1 cellular context compared by ENCODE assay signal in the genomic region with DNA sequence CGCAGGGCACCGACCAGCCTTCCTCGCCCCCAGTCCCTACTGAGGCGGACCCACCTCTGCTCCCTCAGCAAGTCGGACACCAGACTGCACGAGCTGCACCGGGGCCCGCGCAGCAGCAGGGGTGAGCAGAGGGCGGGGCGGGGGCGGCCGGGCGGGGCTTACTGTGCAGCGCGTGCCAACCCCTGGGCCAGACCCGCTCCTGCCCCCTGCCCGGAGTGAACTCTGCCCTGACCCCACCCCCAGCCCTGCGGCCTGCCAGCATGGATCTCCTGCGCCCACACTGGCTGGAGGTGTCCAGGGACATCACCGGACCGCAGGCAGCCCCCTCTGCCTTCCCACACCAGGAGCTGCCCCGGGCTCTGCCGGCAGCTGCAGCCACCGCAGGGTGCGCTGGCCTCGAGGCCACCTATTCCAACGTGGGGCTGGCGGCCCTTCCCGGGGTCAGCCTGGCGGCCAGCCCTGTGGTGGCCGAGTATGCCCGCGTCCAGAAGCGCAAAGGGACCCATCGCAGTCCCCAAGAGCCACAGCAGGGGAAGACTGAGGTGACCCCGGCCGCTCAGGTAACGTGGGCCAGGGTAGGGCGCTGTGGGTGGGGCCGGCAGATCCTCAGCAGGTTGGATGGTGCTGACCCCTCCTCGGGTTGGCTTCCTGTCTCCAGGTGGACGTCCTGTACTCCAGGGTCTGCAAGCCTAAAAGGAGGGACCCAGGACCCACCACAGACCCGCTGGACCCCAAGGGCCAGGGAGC.
TF ChIP-seq lines count a peak whose summit lies in the region.

No MANE protein-coding gene starts in this region.

TF ChIP-seq in HepG2, 621 proteins besides CTCF, POLR2A, EP300 and RAD21 (continued from another document):
- TF ChIP-seq, protein P1, sequence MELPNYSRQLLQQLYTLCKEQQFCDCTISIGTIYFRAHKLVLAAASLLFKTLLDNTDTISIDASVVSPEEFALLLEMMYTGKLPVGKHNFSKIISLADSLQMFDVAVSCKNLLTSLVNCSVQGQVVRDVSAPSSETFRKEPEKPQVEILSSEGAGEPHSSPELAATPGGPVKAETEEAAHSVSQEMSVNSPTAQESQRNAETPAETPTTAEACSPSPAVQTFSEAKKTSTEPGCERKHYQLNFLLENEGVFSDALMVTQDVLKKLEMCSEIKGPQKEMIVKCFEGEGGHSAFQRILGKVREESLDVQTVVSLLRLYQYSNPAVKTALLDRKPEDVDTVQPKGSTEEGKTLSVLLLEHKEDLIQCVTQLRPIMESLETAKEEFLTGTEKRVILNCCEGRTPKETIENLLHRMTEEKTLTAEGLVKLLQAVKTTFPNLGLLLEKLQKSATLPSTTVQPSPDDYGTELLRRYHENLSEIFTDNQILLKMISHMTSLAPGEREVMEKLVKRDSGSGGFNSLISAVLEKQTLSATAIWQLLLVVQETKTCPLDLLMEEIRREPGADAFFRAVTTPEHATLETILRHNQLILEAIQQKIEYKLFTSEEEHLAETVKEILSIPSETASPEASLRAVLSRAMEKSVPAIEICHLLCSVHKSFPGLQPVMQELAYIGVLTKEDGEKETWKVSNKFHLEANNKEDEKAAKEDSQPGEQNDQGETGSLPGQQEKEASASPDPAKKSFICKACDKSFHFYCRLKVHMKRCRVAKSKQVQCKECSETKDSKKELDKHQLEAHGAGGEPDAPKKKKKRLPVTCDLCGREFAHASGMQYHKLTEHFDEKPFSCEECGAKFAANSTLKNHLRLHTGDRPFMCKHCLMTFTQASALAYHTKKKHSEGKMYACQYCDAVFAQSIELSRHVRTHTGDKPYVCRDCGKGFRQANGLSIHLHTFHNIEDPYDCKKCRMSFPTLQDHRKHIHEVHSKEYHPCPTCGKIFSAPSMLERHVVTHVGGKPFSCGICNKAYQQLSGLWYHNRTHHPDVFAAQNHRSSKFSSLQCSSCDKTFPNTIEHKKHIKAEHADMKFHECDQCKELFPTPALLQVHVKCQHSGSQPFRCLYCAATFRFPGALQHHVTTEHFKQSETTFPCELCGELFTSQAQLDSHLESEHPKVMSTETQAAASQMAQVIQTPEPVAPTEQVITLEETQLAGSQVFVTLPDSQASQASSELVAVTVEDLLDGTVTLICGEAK (IDR thresholded peaks at IDR 0.05): no peak
- TF ChIP-seq, protein P1 (CRISPR knock-in tag; IDR thresholded peaks at IDR 0.05): peak; percentile 92
- TF ChIP-seq HOXA7 (CRISPR knock-in tag; IDR thresholded peaks at IDR 0.05) (no peak), ZNF768 (CRISPR knock-in tag; IDR thresholded peaks at IDR 0.05) (peak; percentile 55; the same call in 1 of the 2 replicates), SKI (IDR thresholded peaks at IDR 0.05; ENCODE audit: partially characterized antibody) (peak; percentile 38), ZNF10 (CRISPR knock-in tag; IDR thresholded peaks at IDR 0.05; ENCODE audit: borderline replicate concordance, low read depth) (no peak; the same call in 1 of the 2 replicates), CENPT (CRISPR knock-in tag; IDR thresholded peaks at IDR 0.05; ENCODE audit: low read depth) (peak; percentile 73; the same call in 1 of the 2 replicates), SETDB1 (CRISPR knock-in tag; IDR thresholded peaks at IDR 0.05; ENCODE audit: borderline replicate concordance) (no peak), ZNF572 (CRISPR knock-in tag; IDR thresholded peaks at IDR 0.05) (no peak; the same call in none of the 2 replicates), ZFP1 (CRISPR knock-in tag; IDR thresholded peaks at IDR 0.05) (peak; percentile 67; the same call in 1 of the 2 replicates), CEBPG (CRISPR knock-in tag; IDR thresholded peaks at IDR 0.05) (peak; percentile 14; the same call in 1 of the 2 replicates), SRY (CRISPR knock-in tag; IDR thresholded peaks at IDR 0.05) (peak; percentile 36; the same call in 1 of the 2 replicates), ZNF605 (CRISPR knock-in tag; IDR thresholded peaks at IDR 0.05) (0 out of 2 replicates have a peak, but pooled peaks have one; percentile 11), POLR2AphosphoS2 (IDR thresholded peaks at IDR 0.05; ENCODE audit: low read depth, low read length) (no peak), SIN3B (IDR thresholded peaks at IDR 0.05; ENCODE audit: low read length) (no peak), TBL1XR1 (IDR thresholded peaks at IDR 0.05; ENCODE audit: borderline replicate concordance, low read length, partially characterized antibody) (no peak), EZH2 (conservative IDR thresholded peaks at IDR 0.05; ENCODE audit: low read depth, low read length) (no peak), ZNF781 (CRISPR knock-in tag; IDR thresholded peaks at IDR 0.05; ENCODE audit: borderline replicate concordance, not compliant biosample characterization) (peak; percentile 91), ZNF350 (CRISPR knock-in tag; IDR thresholded peaks at IDR 0.05; ENCODE audit: borderline replicate concordance, low read depth) (no peak; the same call in 1 of the 2 replicates), ZSCAN29 (CRISPR knock-in tag; conservative IDR thresholded peaks at IDR 0.05) (peak; percentile 87), ETV6 (CRISPR knock-in tag; conservative IDR thresholded peaks at IDR 0.05) (peak; percentile 76; the same call in 1 of the 2 replicates), ELF3 (CRISPR knock-in tag; IDR thresholded peaks at IDR 0.05) (peak; percentile 71), ZKSCAN5 (CRISPR knock-in tag; IDR thresholded peaks at IDR 0.05) (peak; percentile 35; the same call in 1 of the 2 replicates), ZNF766 (CRISPR knock-in tag; IDR thresholded peaks at IDR 0.05; ENCODE audit: borderline replicate concordance) (peak; percentile 62; the same call in 1 of the 2 replicates), ZNF354B (CRISPR knock-in tag; IDR thresholded peaks at IDR 0.05) (0 out of 2 replicates have a peak, but pooled peaks have one; percentile 93), ZNF550 (CRISPR knock-in tag; IDR thresholded peaks at IDR 0.05; ENCODE audit: borderline replicate concordance) (peak; percentile 97), MIER2 (CRISPR knock-in tag; IDR thresholded peaks at IDR 0.05) (no peak), PHF20 (CRISPR knock-in tag; IDR thresholded peaks at IDR 0.05) (peak; percentile 48; the same call in 1 of the 2 replicates), RFX1 (IDR thresholded peaks at IDR 0.05) (no peak), KMT2A (CRISPR knock-in tag; IDR thresholded peaks at IDR 0.05) (no peak; the same call in 1 of the 2 replicates)
- TF ChIP-seq, protein P2, sequence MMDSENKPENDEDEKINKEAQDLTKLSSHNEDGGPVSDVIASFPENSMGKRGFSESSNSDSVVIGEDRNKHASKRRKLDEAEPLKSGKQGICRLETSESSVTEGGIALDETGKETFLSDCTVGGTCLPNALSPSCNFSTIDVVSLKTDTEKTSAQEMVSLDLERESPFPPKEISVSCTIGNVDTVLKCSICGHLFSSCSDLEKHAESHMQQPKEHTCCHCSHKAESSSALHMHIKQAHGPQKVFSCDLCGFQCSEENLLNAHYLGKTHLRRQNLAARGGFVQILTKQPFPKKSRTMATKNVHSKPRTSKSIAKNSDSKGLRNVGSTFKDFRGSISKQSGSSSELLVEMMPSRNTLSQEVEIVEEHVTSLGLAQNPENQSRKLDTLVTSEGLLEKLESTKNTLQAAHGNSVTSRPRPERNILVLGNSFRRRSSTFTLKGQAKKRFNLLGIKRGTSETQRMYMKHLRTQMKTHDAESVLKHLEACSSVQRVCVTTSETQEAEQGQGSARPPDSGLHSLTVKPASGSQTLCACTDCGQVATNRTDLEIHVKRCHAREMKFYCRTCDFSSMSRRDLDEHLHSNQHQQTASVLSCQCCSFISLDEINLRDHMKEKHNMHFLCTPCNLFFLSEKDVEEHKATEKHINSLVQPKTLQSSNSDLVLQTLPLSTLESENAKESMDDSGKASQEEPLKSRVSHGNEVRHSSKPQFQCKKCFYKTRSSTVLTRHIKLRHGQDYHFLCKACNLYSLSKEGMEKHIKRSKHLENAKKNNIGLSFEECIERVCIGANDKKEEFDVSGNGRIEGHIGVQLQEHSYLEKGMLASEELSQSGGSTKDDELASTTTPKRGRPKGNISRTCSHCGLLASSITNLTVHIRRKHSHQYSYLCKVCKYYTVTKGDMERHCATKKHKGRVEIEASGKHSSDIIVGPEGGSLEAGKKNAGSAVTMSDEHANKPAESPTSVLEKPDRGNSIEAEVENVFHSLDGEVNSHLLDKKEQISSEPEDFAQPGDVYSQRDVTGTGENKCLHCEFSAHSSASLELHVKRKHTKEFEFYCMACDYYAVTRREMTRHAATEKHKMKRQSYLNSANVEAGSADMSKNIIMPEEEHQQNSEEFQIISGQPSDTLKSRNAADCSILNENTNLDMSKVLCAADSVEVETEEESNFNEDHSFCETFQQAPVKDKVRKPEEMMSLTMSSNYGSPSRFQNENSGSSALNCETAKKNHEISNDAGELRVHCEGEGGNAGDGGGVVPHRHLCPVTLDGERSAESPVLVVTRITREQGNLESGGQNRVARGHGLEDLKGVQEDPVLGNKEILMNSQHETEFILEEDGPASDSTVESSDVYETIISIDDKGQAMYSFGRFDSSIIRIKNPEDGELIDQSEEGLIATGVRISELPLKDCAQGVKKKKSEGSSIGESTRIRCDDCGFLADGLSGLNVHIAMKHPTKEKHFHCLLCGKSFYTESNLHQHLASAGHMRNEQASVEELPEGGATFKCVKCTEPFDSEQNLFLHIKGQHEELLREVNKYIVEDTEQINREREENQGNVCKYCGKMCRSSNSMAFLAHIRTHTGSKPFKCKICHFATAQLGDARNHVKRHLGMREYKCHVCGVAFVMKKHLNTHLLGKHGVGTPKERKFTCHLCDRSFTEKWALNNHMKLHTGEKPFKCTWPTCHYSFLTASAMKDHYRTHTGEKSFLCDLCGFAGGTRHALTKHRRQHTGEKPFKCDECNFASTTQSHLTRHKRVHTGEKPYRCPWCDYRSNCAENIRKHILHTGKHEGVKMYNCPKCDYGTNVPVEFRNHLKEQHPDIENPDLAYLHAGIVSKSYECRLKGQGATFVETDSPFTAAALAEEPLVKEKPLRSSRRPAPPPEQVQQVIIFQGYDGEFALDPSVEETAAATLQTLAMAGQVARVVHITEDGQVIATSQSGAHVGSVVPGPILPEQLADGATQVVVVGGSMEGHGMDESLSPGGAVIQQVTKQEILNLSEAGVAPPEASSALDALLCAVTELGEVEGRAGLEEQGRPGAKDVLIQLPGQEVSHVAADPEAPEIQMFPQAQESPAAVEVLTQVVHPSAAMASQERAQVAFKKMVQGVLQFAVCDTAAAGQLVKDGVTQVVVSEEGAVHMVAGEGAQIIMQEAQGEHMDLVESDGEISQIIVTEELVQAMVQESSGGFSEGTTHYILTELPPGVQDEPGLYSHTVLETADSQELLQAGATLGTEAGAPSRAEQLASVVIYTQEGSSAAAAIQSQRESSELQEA (CRISPR knock-in tag; IDR thresholded peaks at IDR 0.05; ENCODE audit: not compliant biosample characterization): peak; percentile 58
- TF ChIP-seq, protein P3, sequence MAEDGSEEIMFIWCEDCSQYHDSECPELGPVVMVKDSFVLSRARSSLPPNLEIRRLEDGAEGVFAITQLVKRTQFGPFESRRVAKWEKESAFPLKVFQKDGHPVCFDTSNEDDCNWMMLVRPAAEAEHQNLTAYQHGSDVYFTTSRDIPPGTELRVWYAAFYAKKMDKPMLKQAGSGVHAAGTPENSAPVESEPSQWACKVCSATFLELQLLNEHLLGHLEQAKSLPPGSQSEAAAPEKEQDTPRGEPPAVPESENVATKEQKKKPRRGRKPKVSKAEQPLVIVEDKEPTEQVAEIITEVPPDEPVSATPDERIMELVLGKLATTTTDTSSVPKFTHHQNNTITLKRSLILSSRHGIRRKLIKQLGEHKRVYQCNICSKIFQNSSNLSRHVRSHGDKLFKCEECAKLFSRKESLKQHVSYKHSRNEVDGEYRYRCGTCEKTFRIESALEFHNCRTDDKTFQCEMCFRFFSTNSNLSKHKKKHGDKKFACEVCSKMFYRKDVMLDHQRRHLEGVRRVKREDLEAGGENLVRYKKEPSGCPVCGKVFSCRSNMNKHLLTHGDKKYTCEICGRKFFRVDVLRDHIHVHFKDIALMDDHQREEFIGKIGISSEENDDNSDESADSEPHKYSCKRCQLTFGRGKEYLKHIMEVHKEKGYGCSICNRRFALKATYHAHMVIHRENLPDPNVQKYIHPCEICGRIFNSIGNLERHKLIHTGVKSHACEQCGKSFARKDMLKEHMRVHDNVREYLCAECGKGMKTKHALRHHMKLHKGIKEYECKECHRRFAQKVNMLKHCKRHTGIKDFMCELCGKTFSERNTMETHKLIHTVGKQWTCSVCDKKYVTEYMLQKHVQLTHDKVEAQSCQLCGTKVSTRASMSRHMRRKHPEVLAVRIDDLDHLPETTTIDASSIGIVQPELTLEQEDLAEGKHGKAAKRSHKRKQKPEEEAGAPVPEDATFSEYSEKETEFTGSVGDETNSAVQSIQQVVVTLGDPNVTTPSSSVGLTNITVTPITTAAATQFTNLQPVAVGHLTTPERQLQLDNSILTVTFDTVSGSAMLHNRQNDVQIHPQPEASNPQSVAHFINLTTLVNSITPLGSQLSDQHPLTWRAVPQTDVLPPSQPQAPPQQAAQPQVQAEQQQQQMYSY (CRISPR knock-in tag; IDR thresholded peaks at IDR 0.05): peak; percentile 51; the same call in 1 of the 2 replicates
